ENCODE assay signal across 16 cellular contexts in genomic region chr13:76864259-76864658, GRCh38. TPM values are rescaled to one million over a fixed set of nuclear protein-coding genes. Genes with fewer than 3 reads are reported as not detected.
DNase-seq lines count a peak whose midpoint lies in the region; ATAC-seq lines count a peak whose summit lies in the region.
"Had no signal": no experiment of that assay in that cellular context is flagged by ENCODE, and none has a peak within 500 bp of the region (broad histone marks: within the 10 kb centered on the region; RNA-seq: fewer than 3 reads in every experiment).

No MANE protein-coding gene starts in this region.

- H3K4me1 Mint-ChIP-seq in activated CD4-positive, alpha-beta T cell treated with anti-CD3 and anti-CD28 coated beads for 36 hours = no peaks in the 10 kb centered on the region
- no peaks in the 10 kb centered on the region for H3K4me1 Mint-ChIP-seq in activated naive CD8-positive, alpha-beta T cell treated with anti-CD3 and anti-CD28 coated beads, Interleukin-2, amount 50 U/mL, for 24 hours
- H3K4me1 Mint-ChIP-seq in activated naive CD8-positive, alpha-beta T cell treated with anti-CD3 and anti-CD28 coated beads for 36 hours = no peaks in the 10 kb centered on the region
- no peaks in the 10 kb centered on the region for H3K4me1 Mint-ChIP-seq in activated T-cell treated with anti-CD3 and anti-CD28 coated beads, Interleukin-2, amount 50 U/mL, for 4 hours (ENCODE audit: low read depth)
- H3K4me1 Mint-ChIP-seq: B cell; CD4-positive, CD25-positive, alpha-beta regulatory T cell had no signal

- H3K4me3 Mint-ChIP-seq in activated CD4-positive, alpha-beta T cell treated with anti-CD3 and anti-CD28 coated beads for 36 hours = no peak overlapping the region
- H3K4me3 Mint-ChIP-seq in activated naive CD8-positive, alpha-beta T cell treated with anti-CD3 and anti-CD28 coated beads, Interleukin-2, amount 50 U/mL, for 24 hours = no peak overlapping the region
- H3K4me3 Mint-ChIP-seq in activated naive CD8-positive, alpha-beta T cell treated with anti-CD3 and anti-CD28 coated beads for 36 hours = no peak overlapping the region
- H3K4me3 Mint-ChIP-seq in activated T-cell treated with anti-CD3 and anti-CD28 coated beads, Interleukin-2, amount 50 U/mL, for 4 hours = no peak overlapping the region
- H3K4me3 Mint-ChIP-seq: B cell; CD4-positive, CD25-positive, alpha-beta regulatory T cell; CD8-positive, alpha-beta T cell; HFFc6 had no signal

- peak; percentile 9 for ATAC-seq in activated CD4-positive, alpha-beta T cell treated with anti-CD3 and anti-CD28 coated beads for 36 hours
- peak; percentile 95 for ATAC-seq in activated naive CD8-positive, alpha-beta T cell treated with anti-CD3 and anti-CD28 coated beads, Interleukin-2, amount 50 U/mL, for 24 hours
- no peak for ATAC-seq in activated T-cell treated with anti-CD3 and anti-CD28 coated beads, Interleukin-2, amount 50 U/mL, for 4 hours
- ATAC-seq: CD8-positive, alpha-beta T cell had no signal

- intact Hi-C loops in activated CD4-positive, alpha-beta T cell treated with anti-CD3 and anti-CD28 coated beads for 36 hours (cut with DNase I, micrococcal nuclease) = no loop called here

- DNase-seq in activated CD4-positive, alpha-beta T cell treated with anti-CD3 and anti-CD28 coated beads for 36 hours = no peak
- no peak for DNase-seq in activated CD4-positive, alpha-beta T cell treated with anti-CD3 and anti-CD28 coated beads for 1 hour
- no peak for DNase-seq in activated naive CD8-positive, alpha-beta T cell treated with anti-CD3 and anti-CD28 coated beads, Interleukin-2, amount 50 U/mL, for 24 hours
- DNase-seq in activated naive CD8-positive, alpha-beta T cell treated with anti-CD3 and anti-CD28 coated beads for 36 hours = no peak
- DNase-seq in dermis blood vessel endothelial cell (peak; percentile 30), myocyte (ENCODE audit: low read depth) (peak; percentile 52), SHP77 (lab: John Stamatoyannopoulos, UW) (no peak)
- DNase-seq in activated T-cell treated with anti-CD3 and anti-CD28 coated beads, Interleukin-2, amount 50 U/mL, for 4 hours = no peak
- DNase-seq: Caco-2; CD4-positive, CD25-positive, alpha-beta regulatory T cell; CD8-positive, alpha-beta T cell; DMS153; DND-41; GOT3; HFFc6 had no signal

- H3K27ac Mint-ChIP-seq in activated CD4-positive, alpha-beta T cell treated with anti-CD3 and anti-CD28 coated beads for 36 hours = no peak overlapping the region
- no peak overlapping the region for H3K27ac Mint-ChIP-seq in activated naive CD8-positive, alpha-beta T cell treated with anti-CD3 and anti-CD28 coated beads, Interleukin-2, amount 50 U/mL, for 24 hours
- H3K27ac Mint-ChIP-seq in activated naive CD8-positive, alpha-beta T cell treated with anti-CD3 and anti-CD28 coated beads for 36 hours = no peak overlapping the region
- H3K27ac Mint-ChIP-seq: B cell; CD4-positive, CD25-positive, alpha-beta regulatory T cell; CD8-positive, alpha-beta T cell; HFFc6 had no signal

- H3K9me3 Mint-ChIP-seq in activated CD4-positive, alpha-beta T cell treated with anti-CD3 and anti-CD28 coated beads for 36 hours (ENCODE audit: low read depth) = no peaks in the 10 kb centered on the region
- H3K9me3 Mint-ChIP-seq in activated naive CD8-positive, alpha-beta T cell treated with anti-CD3 and anti-CD28 coated beads, Interleukin-2, amount 50 U/mL, for 24 hours = peaks cover 7% of the 10 kb centered on the region
- peaks cover 1% of the 10 kb centered on the region for H3K9me3 Mint-ChIP-seq in activated naive CD8-positive, alpha-beta T cell treated with anti-CD3 and anti-CD28 coated beads for 36 hours
- no peaks in the 10 kb centered on the region for H3K9me3 Mint-ChIP-seq in activated T-cell treated with anti-CD3 and anti-CD28 coated beads, Interleukin-2, amount 50 U/mL, for 4 hours
- H3K9me3 Mint-ChIP-seq: HFFc6 had no signal

- H3K36me3 Mint-ChIP-seq in activated CD4-positive, alpha-beta T cell treated with anti-CD3 and anti-CD28 coated beads for 36 hours (ENCODE audit: low read depth) = no peaks in the 10 kb centered on the region
- peaks cover 1% of the 10 kb centered on the region for H3K36me3 Mint-ChIP-seq in activated naive CD8-positive, alpha-beta T cell treated with anti-CD3 and anti-CD28 coated beads, Interleukin-2, amount 50 U/mL, for 24 hours (ENCODE audit: low read depth)
- no peaks in the 10 kb centered on the region for H3K36me3 Mint-ChIP-seq in activated naive CD8-positive, alpha-beta T cell treated with anti-CD3 and anti-CD28 coated beads for 36 hours
- no peaks in the 10 kb centered on the region for H3K36me3 Mint-ChIP-seq in activated T-cell treated with anti-CD3 and anti-CD28 coated beads, Interleukin-2, amount 50 U/mL, for 4 hours (ENCODE audit: insufficient read depth)
- H3K36me3 Mint-ChIP-seq: CD4-positive, CD25-positive, alpha-beta regulatory T cell; CD8-positive, alpha-beta T cell had no signal

- POLR2A ChIA-PET in activated CD4-positive, alpha-beta T cell treated with anti-CD3 and anti-CD28 coated beads for 36 hours (lab: Charles Lee) = no interaction called here

- CTCF ChIA-PET in activated CD4-positive, alpha-beta T cell treated with anti-CD3 and anti-CD28 coated beads for 36 hours (lab: Charles Lee) = interaction anchor here (0.6 kb wide), 1 partner anchor 206 kb away, joined by 3 read pairs; no protein-coding TSS in a partner anchor

- peaks cover 7% of the 10 kb centered on the region for H3K27me3 Mint-ChIP-seq in activated CD4-positive, alpha-beta T cell treated with anti-CD3 and anti-CD28 coated beads for 36 hours
- H3K27me3 Mint-ChIP-seq in activated naive CD8-positive, alpha-beta T cell treated with anti-CD3 and anti-CD28 coated beads, Interleukin-2, amount 50 U/mL, for 24 hours = peaks cover 9% of the 10 kb centered on the region
- peaks cover 7% of the 10 kb centered on the region for H3K27me3 Mint-ChIP-seq in activated naive CD8-positive, alpha-beta T cell treated with anti-CD3 and anti-CD28 coated beads for 36 hours
- H3K27me3 Mint-ChIP-seq in activated T-cell treated with anti-CD3 and anti-CD28 coated beads, Interleukin-2, amount 50 U/mL, for 4 hours (ENCODE audit: low read depth) = peaks cover 24% of the 10 kb centered on the region

RNA-seq across cellular contexts. Expression of gene KCTD12, which starts 21.9 kb away (rescaled TPM):
- total RNA-seq in activated CD4-positive, alpha-beta T cell treated with anti-CD3 and anti-CD28 coated beads for 36 hours = 10 to 100 TPM in 1 of 2 experiments, 1 to 10 TPM in 1; 9.9 to 11.1 TPM
- 10 to 100 TPM; 18.5 to 19.4 TPM for total RNA-seq in activated naive CD8-positive, alpha-beta T cell treated with anti-CD3 and anti-CD28 coated beads for 36 hours
- total RNA-seq in dermis blood vessel endothelial cell = 395 and 538 TPM in 2 replicates
- 52.0 and 98.6 TPM in 2 replicates for total RNA-seq in myocyte
- 31.9 TPM for polyA plus RNA-seq in myocyte (2012)
- total RNA-seq in activated T-cell treated with anti-CD3 and anti-CD28 coated beads, Interleukin-2, amount 50 U/mL, for 4 hours = 10 to 100 TPM in 1 of 3 donors, 1 to 10 TPM in 2; 6.3 to 11.4 (median 9.0) TPM

Comparison
In these comparisons a context has a peak if more than half of its experiments do, and no peak if none do; other contexts are left out.
1. ATAC-seq: peak in activated CD4-positive, alpha-beta T cell treated with anti-CD3 and anti-CD28 coated beads for 36 hours (single experiment) and activated naive CD8-positive, alpha-beta T cell treated with anti-CD3 and anti-CD28 coated beads, Interleukin-2, amount 50 U/mL, for 24 hours (single experiment); none in activated T-cell treated with anti-CD3 and anti-CD28 coated beads, Interleukin-2, amount 50 U/mL, for 4 hours (0 of 2).
2. DNase-seq: peak in dermis blood vessel endothelial cell (single experiment) and myocyte (single experiment); none in activated CD4-positive, alpha-beta T cell treated with anti-CD3 and anti-CD28 coated beads for 36 hours (single experiment), activated CD4-positive, alpha-beta T cell treated with anti-CD3 and anti-CD28 coated beads for 1 hour (single experiment), activated naive CD8-positive, alpha-beta T cell treated with anti-CD3 and anti-CD28 coated beads, Interleukin-2, amount 50 U/mL, for 24 hours (single experiment), activated naive CD8-positive, alpha-beta T cell treated with anti-CD3 and anti-CD28 coated beads for 36 hours (single experiment), SHP77 (0 of 2) and activated T-cell treated with anti-CD3 and anti-CD28 coated beads, Interleukin-2, amount 50 U/mL, for 4 hours (single experiment).